ENCODE assay signal across 7 cellular contexts in the genomic region with DNA sequence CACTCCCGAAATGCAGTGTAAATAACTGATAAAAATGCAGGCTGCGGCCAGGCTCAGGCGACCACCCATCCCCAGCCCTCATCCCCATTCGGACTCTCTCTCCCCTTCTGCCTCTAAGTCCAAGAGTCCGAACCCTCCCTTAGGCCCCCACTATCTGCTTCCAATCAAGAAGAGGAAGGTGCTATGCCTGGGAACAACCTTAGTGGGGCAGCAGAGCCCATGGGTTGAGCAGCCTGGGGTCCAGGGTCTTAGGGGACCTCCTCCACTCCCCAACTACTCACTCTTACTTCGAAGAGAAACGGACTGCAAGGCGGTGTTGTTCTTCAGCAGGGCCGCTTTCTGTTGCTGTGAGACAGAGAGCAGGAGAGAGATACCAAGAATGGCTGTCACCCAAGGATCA. TPM values are rescaled to one million over a fixed set of nuclear protein-coding genes. Genes with fewer than 3 reads are reported as not detected.
A peak's percentile ranks its signal among the peaks of the same experiment; 100 is the strongest.
DNase-seq lines count a peak whose midpoint lies in the region; ATAC-seq and TF ChIP-seq lines count a peak whose summit lies in the region.
"Had no signal": no experiment of that assay in that cellular context is flagged by ENCODE, and none has a peak within 500 bp of the region (broad histone marks: within the 10 kb centered on the region; RNA-seq: fewer than 3 reads in every experiment).

No MANE protein-coding gene starts in this region.

- DNase-seq in GM10266 (ENCODE audit: extremely low spot score) (no peak), GM20000 (ENCODE audit: low spot score) (no peak), cerebellum (ENCODE audit: low spot score) (no peak)
- no peak for DNase-seq in naive thymus-derived CD4-positive, alpha-beta T cell
- DNase-seq: NCI-H524 treated with DMSO at 0.1 percent for 48 hours had no signal

- CTCF ChIA-PET in naive thymus-derived CD4-positive, alpha-beta T cell (lab: Charles Lee), result interaction anchor here (1.0 to 5.7 kb wide), 4 partner anchors 9 to 18 kb away, joined by 3 to 39 read pairs (median 5); a partner anchor contains a TSS

- no peak overlapping the region for H3K4me3 Mint-ChIP-seq in activated naive CD8-positive, alpha-beta T cell
- H3K4me3 Mint-ChIP-seq in naive thymus-derived CD4-positive, alpha-beta T cell, result peak overlapping the region in 9 of 10 donors; percentile 16 to 95 (median 67)

- H3K27me3 Mint-ChIP-seq in activated naive CD8-positive, alpha-beta T cell, result no peaks in the 10 kb centered on the region
- no peaks in the 10 kb centered on the region for H3K27me3 Mint-ChIP-seq in naive thymus-derived CD4-positive, alpha-beta T cell

- H3K27ac Mint-ChIP-seq in activated naive CD8-positive, alpha-beta T cell, result peak overlapping the region; percentile 81
- H3K27ac Mint-ChIP-seq in naive thymus-derived CD4-positive, alpha-beta T cell, result peak overlapping the region; percentile 86 to 96 (median 95)

- H3K4me1 Mint-ChIP-seq in activated naive CD8-positive, alpha-beta T cell (ENCODE audit: low read depth), result peaks cover 56% of the 10 kb centered on the region
- H3K4me1 Mint-ChIP-seq in naive thymus-derived CD4-positive, alpha-beta T cell, result peaks cover 53 to 66% (median 58%) of the 10 kb centered on the region in 7 donors

- no peaks in the 10 kb centered on the region for H3K9me3 ChIP-seq in naive thymus-derived CD4-positive, alpha-beta T cell (ENCODE audit: control insufficient read depth in 2 of 3, low read length in 3 of 3)

- POLR2A ChIA-PET in naive thymus-derived CD4-positive, alpha-beta T cell (lab: Charles Lee), result interaction anchor here (1.2 to 3.1 kb wide), 4 partner anchors 10 to 28 kb away, joined by 3 to 15 read pairs (median 11); no protein-coding TSS in a partner anchor

- TF ChIP-seq CTCF in GM10266 (IDR thresholded peaks at IDR 0.05; ENCODE audit: control insufficient read depth, insufficient read depth, low read depth, missing control alignments) (peak; percentile 24), GM20000 (IDR thresholded peaks at IDR 0.05; ENCODE audit: extremely low read depth, missing control alignments) (no peak)

- peak overlapping the region; percentile 66 for H3K27ac ChIP-seq in naive thymus-derived CD4-positive, alpha-beta T cell (ENCODE audit: low read depth, low read length)

- no peaks in the 10 kb centered on the region for H3K27me3 ChIP-seq in naive thymus-derived CD4-positive, alpha-beta T cell (ENCODE audit: control insufficient read depth in 2 of 2, insufficient read depth in 2 of 2, low read length in 2 of 2)

- H3K36me3 Mint-ChIP-seq in activated naive CD8-positive, alpha-beta T cell, result no peaks in the 10 kb centered on the region
- peaks cover 0 to 41% (median 19%) of the 10 kb centered on the region in 5 donors for H3K36me3 Mint-ChIP-seq in naive thymus-derived CD4-positive, alpha-beta T cell

- H3K4me1 ChIP-seq in naive thymus-derived CD4-positive, alpha-beta T cell (ENCODE audit: control insufficient read depth in 2 of 2, insufficient read depth in 2 of 2, low read length in 2 of 2), result peaks cover 43 to 51% of the 10 kb centered on the region in 2 donors

- no peak overlapping the region for H3K4me3 ChIP-seq in naive thymus-derived CD4-positive, alpha-beta T cell (ENCODE audit: low read length)

- ATAC-seq in naive thymus-derived CD4-positive, alpha-beta T cell, result no peak
- no peak for ATAC-seq in HG02642 (IDR thresholded peaks at IDR 0.05; ENCODE audit: poor library complexity, unreplicated experiment)

- H3K9me3 Mint-ChIP-seq in activated naive CD8-positive, alpha-beta T cell (ENCODE audit: low read depth), result no peaks in the 10 kb centered on the region
- H3K9me3 Mint-ChIP-seq in naive thymus-derived CD4-positive, alpha-beta T cell, result peaks cover 0 to 1% (median 0%) of the 10 kb centered on the region in 11 donors

- intact Hi-C loops in naive thymus-derived CD4-positive, alpha-beta T cell (cut with micrococcal nuclease), result loop anchor here in 1 of 2 donors (2.0 kb wide), 1 partner anchor 15 kb away; no protein-coding TSS in a partner anchor

- H3K36me3 ChIP-seq in naive thymus-derived CD4-positive, alpha-beta T cell (ENCODE audit: control insufficient read depth in 2 of 3, insufficient read depth in 3 of 3, low read length in 3 of 3), result peaks cover 24 to 84% (median 36%) of the 10 kb centered on the region in 3 experiments

RNA-seq across cellular contexts. Expression of a gene that starts 12.2 kb away (rescaled TPM):
- total RNA-seq in naive thymus-derived CD4-positive, alpha-beta T cell, result 100 to 1,000 TPM; 108 to 236 (median 182) TPM
- polyA plus RNA-seq in naive thymus-derived CD4-positive, alpha-beta T cell, result 10 to 100 TPM; 17.0 to 28.5 TPM
- 78.8 TPM for total RNA-seq in cerebellum

RNA-seq across cellular contexts. Expression of a gene that starts 24.7 kb away (rescaled TPM):
- not detected for total RNA-seq in naive thymus-derived CD4-positive, alpha-beta T cell
- polyA plus RNA-seq in naive thymus-derived CD4-positive, alpha-beta T cell, result 1 to 10 TPM in 1 of 2 donors, under 1 TPM in 1; 0.60 to 1.3 TPM
- not detected for total RNA-seq in cerebellum

RNA-seq across cellular contexts. Expression of a gene that starts 31.9 kb away (rescaled TPM):
- total RNA-seq in naive thymus-derived CD4-positive, alpha-beta T cell, result 100 to 1,000 TPM in 2 of 5 experiments, 10 to 100 TPM in 3; 64.6 to 117 (median 79.8) TPM
- 1 to 10 TPM; 8.1 to 9.3 TPM for polyA plus RNA-seq in naive thymus-derived CD4-positive, alpha-beta T cell
- total RNA-seq in cerebellum, result 43.2 TPM

RNA-seq across cellular contexts. Expression of a gene that starts 54.6 kb away (rescaled TPM):
- 100 to 1,000 TPM; 207 to 278 (median 256) TPM for total RNA-seq in naive thymus-derived CD4-positive, alpha-beta T cell
- polyA plus RNA-seq in naive thymus-derived CD4-positive, alpha-beta T cell, result 100 to 1,000 TPM; 366 to 393 TPM
- total RNA-seq in cerebellum, result 119 TPM

RNA-seq across cellular contexts. Expression of a gene that starts 55.0 kb away (rescaled TPM):
- total RNA-seq in naive thymus-derived CD4-positive, alpha-beta T cell, result 10 to 100 TPM; 34.0 to 83.9 (median 41.4) TPM
- 10 to 100 TPM; 19.1 to 19.7 TPM for polyA plus RNA-seq in naive thymus-derived CD4-positive, alpha-beta T cell
- 26.2 TPM for total RNA-seq in cerebellum
